In genomic region chr14:83706555-83706954, GRCh38 we compare ENCODE assay signal across 14 cellular contexts.
DNase-seq lines count a peak whose midpoint lies in the region; TF ChIP-seq lines count a peak whose summit lies in the region.
"Had no signal": no experiment of that assay in that cellular context is flagged by ENCODE, and none has a peak within 500 bp of the region (broad histone marks: within the 10 kb centered on the region; RNA-seq: fewer than 3 reads in every experiment).

No MANE protein-coding gene starts in this region.

- H3K4me1 Mint-ChIP-seq in T-helper 2 cell treated with Interferon-gamma antibody and Interleukin-4, amounts not matched to agents 5 μg/mL and 100 μg/mL, for 36 hours (ENCODE audit: low read depth) = no peaks in the 10 kb centered on the region

- H3K36me3 ChIP-seq in GM23248 (ENCODE audit: low read depth) = no peaks in the 10 kb centered on the region
- H3K36me3 ChIP-seq: left lung, thoracic aorta had no signal

- peaks cover 23% of the 10 kb centered on the region for H3K9me3 Mint-ChIP-seq in T-helper 2 cell treated with Interferon-gamma antibody and Interleukin-4, amounts not matched to agents 5 μg/mL and 100 μg/mL, for 36 hours

- no peaks in the 10 kb centered on the region for H3K36me3 Mint-ChIP-seq in T-helper 2 cell treated with Interferon-gamma antibody and Interleukin-4, amounts not matched to agents 5 μg/mL and 100 μg/mL, for 36 hours (ENCODE audit: low read depth)

- H3K9me3 ChIP-seq in GM23248 (ENCODE audit: low read depth) = no peaks in the 10 kb centered on the region
- H3K9me3 ChIP-seq: thoracic aorta had no signal

- H3K4me3 Mint-ChIP-seq in T-helper 2 cell treated with Interferon-gamma antibody and Interleukin-4, amounts not matched to agents 5 μg/mL and 100 μg/mL, for 36 hours = no peak overlapping the region
- H3K4me3 Mint-ChIP-seq: nephron had no signal

- H3K27me3 Mint-ChIP-seq in T-helper 2 cell treated with Interferon-gamma antibody and Interleukin-4, amounts not matched to agents 5 μg/mL and 100 μg/mL, for 36 hours (ENCODE audit: low read depth) = no peaks in the 10 kb centered on the region

- H3K4me2 ChIP-seq in GM23248 (ENCODE audit: unreplicated experiment) = no peak overlapping the region

- no peak overlapping the region for H3K27ac ChIP-seq in GM23248
- H3K27ac ChIP-seq: left lung, SK-N-MC, thoracic aorta had no signal

- no peak overlapping the region for H3K9ac ChIP-seq in GM23248

- TF ChIP-seq CTCF in HFF-Myc (IDR thresholded peaks at IDR 0.05; ENCODE audit: low read depth, low read length, missing control alignments) = no peak
- TF ChIP-seq CTCF in foreskin fibroblast (IDR thresholded peaks at IDR 0.05; ENCODE audit: low read depth, low read length) = no peak

- H3K79me2 ChIP-seq in GM23248 (ENCODE audit: insufficient read depth) = no peaks in the 10 kb centered on the region

- no peak overlapping the region for H3K4me3 ChIP-seq in HFF-Myc (replicated peaks; ENCODE audit: low read depth, low read length)
- H3K4me3 ChIP-seq in foreskin fibroblast (ENCODE audit: low read depth in 1 of 2, low read length in 2 of 2) = no peak overlapping the region
- H3K4me3 ChIP-seq in skeletal muscle cell (ENCODE audit: low read depth, low read length) = no peak overlapping the region
- H3K4me3 ChIP-seq in GM23248 = no peak overlapping the region
- H3K4me3 ChIP-seq: left lung, SK-N-MC, thoracic aorta had no signal

- no peaks in the 10 kb centered on the region for H3F3A ChIP-seq in GM23248 (ENCODE audit: insufficient read depth)

- H2AFZ ChIP-seq in GM23248 = no peak overlapping the region

- no peaks in the 10 kb centered on the region for H3K27me3 ChIP-seq in GM23248 (replicated peaks; ENCODE audit: insufficient read depth)
- H3K27me3 ChIP-seq: left lung had no signal

- H4K20me1 ChIP-seq in GM23248 (ENCODE audit: insufficient read depth) = no peaks in the 10 kb centered on the region

- 0% methylated on average over 1 of the region's 1 CpG for WGBS in GM23248 (ENCODE audit: low coverage in 1 of 2, low lambda C conversion rate in 2 of 2, missing lambda C conversion rate in 2 of 2), 2 experiments

- no peaks in the 10 kb centered on the region for H3K9me2 ChIP-seq in GM23248 (ENCODE audit: insufficient read depth)

- no peak overlapping the region for H3K27ac Mint-ChIP-seq in T-helper 2 cell treated with Interferon-gamma antibody and Interleukin-4, amounts not matched to agents 5 μg/mL and 100 μg/mL, for 36 hours
- H3K27ac Mint-ChIP-seq: nephron had no signal

- DNase-seq in HFF-Myc (ENCODE audit: extremely low read depth, low read depth) = peak; percentile 15
- DNase-seq in NCI-H524 treated with DMSO at 0.1 percent for 48 hours (lab: John Stamatoyannopoulos, UW) = peak; percentile 46
- DNase-seq in foreskin fibroblast = peak; percentile 8 to 64
- peak; percentile 6 for DNase-seq in skeletal muscle cell (ENCODE audit: low read depth)
- DNase-seq in GM23248 = no peak
- no peak for DNase-seq in T-helper 2 cell treated with Interferon-gamma antibody and Interleukin-4, amounts not matched to agents 5 μg/mL and 100 μg/mL, for 36 hours (ENCODE audit: low spot score)
- no peak for DNase-seq in NCI-H1105 treated with DMSO at 0.1 percent for 48 hours (lab: John Stamatoyannopoulos, UW)
- DNase-seq: Calu3; cortex of kidney; left lung; NK-92 treated with Interleukin-12 subunit alpha and Interleukin-12 subunit beta, amount 100 ng/mL, for 24 hours had no signal

- no peaks in the 10 kb centered on the region for H3K4me1 ChIP-seq in GM23248 (ENCODE audit: insufficient read depth)
- H3K4me1 ChIP-seq: left lung had no signal

- in situ Hi-C loops in GM23248 (cut with MboI) = no loop called here

Comparison
In these comparisons a context has a peak if more than half of its experiments do, and no peak if none do; other contexts are left out.
1. DNase-seq: peak in HFF-Myc (single experiment), NCI-H524 treated with DMSO at 0.1 percent for 48 hours (single experiment), foreskin fibroblast (2 of 2) and skeletal muscle cell (single experiment); none in GM23248 (single experiment), T-helper 2 cell treated with Interferon-gamma antibody and Interleukin-4, amounts not matched to agents 5 μg/mL and 100 μg/mL, for 36 hours (single experiment) and NCI-H1105 treated with DMSO at 0.1 percent for 48 hours (single experiment).